23 cellular contexts compared by ENCODE assay signal in the genomic region with DNA sequence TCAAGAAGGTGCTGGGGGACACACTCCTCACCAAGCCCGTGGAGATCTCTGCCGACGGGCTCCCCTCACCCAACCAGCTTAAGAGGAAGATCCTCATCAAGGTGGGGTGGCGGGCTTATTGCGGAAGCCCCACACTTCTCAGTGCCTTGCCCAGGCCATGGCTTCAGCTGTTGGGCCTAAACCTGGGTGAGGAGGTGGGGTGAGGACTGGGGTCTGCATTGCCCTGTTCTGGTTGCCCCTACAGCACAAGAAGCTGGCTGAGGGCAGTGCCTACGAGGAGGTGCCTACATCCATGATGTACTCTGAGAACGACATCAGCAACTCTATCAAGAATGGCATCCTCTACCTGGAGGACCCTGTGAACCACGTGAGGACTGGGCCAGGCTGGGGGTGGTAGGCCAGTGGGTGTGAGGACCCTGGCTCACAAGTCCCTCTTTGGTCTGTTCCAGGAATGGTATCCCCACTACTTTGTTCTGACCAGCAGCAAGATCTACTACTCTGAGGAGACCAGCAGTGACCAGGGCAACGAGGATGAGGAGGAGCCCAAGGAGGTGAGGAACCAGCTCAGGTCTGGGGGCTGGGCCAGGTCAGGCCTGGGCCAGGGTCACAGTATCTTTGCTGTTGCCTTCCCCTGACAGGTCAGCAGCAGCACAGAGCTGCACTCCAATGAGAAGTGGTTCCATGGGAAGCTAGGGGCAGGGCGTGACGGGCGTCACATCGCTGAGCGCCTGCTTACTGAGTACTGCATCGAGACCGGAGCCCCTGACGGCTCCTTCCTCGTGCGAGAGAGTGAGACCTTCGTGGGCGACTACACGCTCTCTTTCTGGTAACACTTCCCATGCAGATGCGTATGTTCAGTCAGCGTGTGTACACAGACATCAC. TPM values are rescaled to one million over a fixed set of nuclear protein-coding genes. Genes with fewer than 3 reads are reported as not detected.
A peak's percentile ranks its signal among the peaks of the same experiment; 100 is the strongest.
DNase-seq lines count a peak whose midpoint lies in the region; ATAC-seq, FAIRE-seq and TF ChIP-seq lines count a peak whose summit lies in the region.
"Had no signal": no experiment of that assay in that cellular context is flagged by ENCODE, and none has a peak within 500 bp of the region (broad histone marks: within the 10 kb centered on the region; RNA-seq: fewer than 3 reads in every experiment).

No MANE protein-coding gene starts in this region.

- H3K4me1 ChIP-seq in kidney (ENCODE audit: control insufficient read depth in 1 of 2, insufficient read depth in 1 of 2, low read depth in 1 of 2, low read length in 2 of 2), result no peaks in the 10 kb centered on the region

- no peaks in the 10 kb centered on the region for H3K9me3 ChIP-seq in kidney (ENCODE audit: control insufficient read depth in 1 of 2, low read length in 2 of 2)
- H3K9me3 ChIP-seq: lower lobe of right lung, testis had no signal

- DNase-seq in natural killer cell treated with Interleukin-12 subunit alpha and Interleukin-12 subunit beta and Interleukin-15 and Interleukin-18, amount 100 ng/mL, for 72 hours (ENCODE audit: low spot score), result peak; percentile 38
- DNase-seq in natural killer cell (no peak), kidney (peak; percentile 43), NAMALWA (ENCODE audit: low spot score) (no peak)
- DNase-seq in activated naive CD8-positive, alpha-beta T cell treated with anti-CD3 and anti-CD28 coated beads, Interleukin-2, amount 50 U/mL, for 24 hours, result no peak
- DNase-seq: activated CD4-positive, alpha-beta T cell treated with anti-CD3 and anti-CD28 coated beads for 4 hours; activated CD8-positive, alpha-beta memory T cell treated with anti-CD3 and anti-CD28 coated beads, Interleukin-2, amount 50 U/mL, for 48 hours; activated naive CD4-positive, alpha-beta T cell treated with anti-CD3 and anti-CD28 coated beads, Interleukin-2, amount 50 U/mL, for 16 hours; C1 segment of cervical spinal cord; cortex of kidney; DMS 273 treated with DMSO at 0.1 percent for 48 hours; HFFc6; immature natural killer cell; lower lobe of right lung; NCI-H1436; NCI-H524 treated with DMSO at 0.1 percent for 48 hours; stimulated activated CD4-positive, alpha-beta T cell treated with anti-CD3 and anti-CD28 coated beads, Interleukin-15, amount 100 ng/mL, for 24 hours; testis had no signal

- H3K9ac ChIP-seq in kidney (ENCODE audit: low read length in 2 of 2), result no peak overlapping the region

- ATAC-seq in natural killer cell treated with Interleukin-12 subunit alpha and Interleukin-12 subunit beta and Interleukin-15 and Interleukin-18, amount 100 ng/mL, for 72 hours, result no peak
- no peak for ATAC-seq in natural killer cell
- ATAC-seq in activated naive CD8-positive, alpha-beta T cell treated with anti-CD3 and anti-CD28 coated beads, Interleukin-2, amount 50 U/mL, for 24 hours, result no peak
- ATAC-seq in HG03025 (IDR thresholded peaks at IDR 0.05; ENCODE audit: low FRiP score, unreplicated experiment), result no peak
- no peak for ATAC-seq in GM19035 (IDR thresholded peaks at IDR 0.05; ENCODE audit: unreplicated experiment)
- ATAC-seq in GM18861 (IDR thresholded peaks at IDR 0.05; ENCODE audit: unreplicated experiment), result no peak
- ATAC-seq: lower lobe of right lung, right cardiac atrium had no signal

- no peak overlapping the region for H3K4me3 Mint-ChIP-seq in natural killer cell treated with Interleukin-12 subunit alpha and Interleukin-12 subunit beta and Interleukin-15 and Interleukin-18, amount 100 ng/mL, for 72 hours
- no peak overlapping the region for H3K4me3 Mint-ChIP-seq in natural killer cell
- no peak overlapping the region for H3K4me3 Mint-ChIP-seq in activated naive CD8-positive, alpha-beta T cell treated with anti-CD3 and anti-CD28 coated beads, Interleukin-2, amount 50 U/mL, for 24 hours
- H3K4me3 Mint-ChIP-seq: HFFc6, immature natural killer cell had no signal

- H3K9me3 Mint-ChIP-seq in natural killer cell treated with Interleukin-12 subunit alpha and Interleukin-12 subunit beta and Interleukin-15 and Interleukin-18, amount 100 ng/mL, for 72 hours, result no peaks in the 10 kb centered on the region
- H3K9me3 Mint-ChIP-seq in natural killer cell, result no peaks in the 10 kb centered on the region
- H3K9me3 Mint-ChIP-seq in activated naive CD8-positive, alpha-beta T cell treated with anti-CD3 and anti-CD28 coated beads, Interleukin-2, amount 50 U/mL, for 24 hours, result no peaks in the 10 kb centered on the region
- H3K9me3 Mint-ChIP-seq: HFFc6, immature natural killer cell had no signal

- FAIRE-seq in kidney (lab: Jason Lieb, UNC), result no peak
- FAIRE-seq: endothelial cell of umbilical vein had no signal

- intact Hi-C loops in natural killer cell (cut with micrococcal nuclease) (no loop called here), kidney (cut with DNase I) (no loop called here)

- H3K27ac Mint-ChIP-seq in natural killer cell treated with Interleukin-12 subunit alpha and Interleukin-12 subunit beta and Interleukin-15 and Interleukin-18, amount 100 ng/mL, for 72 hours, result no peak overlapping the region
- H3K27ac Mint-ChIP-seq in natural killer cell, result no peak overlapping the region
- H3K27ac Mint-ChIP-seq in activated naive CD8-positive, alpha-beta T cell treated with anti-CD3 and anti-CD28 coated beads, Interleukin-2, amount 50 U/mL, for 24 hours, result peak overlapping the region; percentile 59

- H3K4me3 ChIP-seq in kidney (ENCODE audit: low read length in 2 of 2), result no peak overlapping the region
- H3K4me3 ChIP-seq: lower lobe of right lung, testis had no signal

- H3K4me1 Mint-ChIP-seq in natural killer cell treated with Interleukin-12 subunit alpha and Interleukin-12 subunit beta and Interleukin-15 and Interleukin-18, amount 100 ng/mL, for 72 hours (ENCODE audit: low read depth in 2 of 2), result peaks cover 34 to 43% of the 10 kb centered on the region in 2 donors
- H3K4me1 Mint-ChIP-seq in natural killer cell, result peaks cover 41 to 43% of the 10 kb centered on the region in 2 donors
- peaks cover 41% of the 10 kb centered on the region for H3K4me1 Mint-ChIP-seq in activated naive CD8-positive, alpha-beta T cell treated with anti-CD3 and anti-CD28 coated beads, Interleukin-2, amount 50 U/mL, for 24 hours

- peaks cover 0 to 2% of the 10 kb centered on the region in 2 donors for H3K27me3 Mint-ChIP-seq in natural killer cell treated with Interleukin-12 subunit alpha and Interleukin-12 subunit beta and Interleukin-15 and Interleukin-18, amount 100 ng/mL, for 72 hours
- peaks cover 0 to 5% of the 10 kb centered on the region in 2 donors for H3K27me3 Mint-ChIP-seq in natural killer cell (ENCODE audit: low read depth in 2 of 2)
- H3K27me3 Mint-ChIP-seq in activated naive CD8-positive, alpha-beta T cell treated with anti-CD3 and anti-CD28 coated beads, Interleukin-2, amount 50 U/mL, for 24 hours, result peaks cover 2% of the 10 kb centered on the region

- no peak overlapping the region for H3K27ac ChIP-seq in kidney (ENCODE audit: low read depth in 2 of 2, low read length in 2 of 2)
- H3K27ac ChIP-seq: lower lobe of right lung, testis had no signal

- H3K36me3 Mint-ChIP-seq in natural killer cell treated with Interleukin-12 subunit alpha and Interleukin-12 subunit beta and Interleukin-15 and Interleukin-18, amount 100 ng/mL, for 72 hours, result peaks cover 22% of the 10 kb centered on the region
- H3K36me3 Mint-ChIP-seq in natural killer cell, result peaks cover 26% of the 10 kb centered on the region
- peaks cover 70% of the 10 kb centered on the region for H3K36me3 Mint-ChIP-seq in activated naive CD8-positive, alpha-beta T cell treated with anti-CD3 and anti-CD28 coated beads, Interleukin-2, amount 50 U/mL, for 24 hours (ENCODE audit: low read depth)

- TF ChIP-seq CTCF in natural killer cell (IDR thresholded peaks at IDR 0.05) (no peak), kidney (IDR thresholded peaks at IDR 0.05; ENCODE audit: borderline replicate concordance, extremely low read depth, insufficient read depth) (no peak)

- peaks cover 54 to 67% of the 10 kb centered on the region in 2 donors for H3K36me3 ChIP-seq in kidney (ENCODE audit: control insufficient read depth in 1 of 2, insufficient read depth in 2 of 2, low read length in 2 of 2)

RNA-seq across cellular contexts. Expression of a gene that starts 27.9 kb away (rescaled TPM):
- 100 to 1,000 TPM in 1 of 2 donors, 10 to 100 TPM in 1; 54.6 to 114 TPM for total RNA-seq in natural killer cell treated with Interleukin-12 subunit alpha and Interleukin-12 subunit beta and Interleukin-15 and Interleukin-18, amount 100 ng/mL, for 72 hours
- 100 to 1,000 TPM; 199 to 242 (median 236) TPM for total RNA-seq in natural killer cell
- total RNA-seq in kidney, result 117 TPM
- polyA plus RNA-seq in kidney (ENCODE audit: insufficient read depth, low read depth, low replicate concordance), result 12.5 TPM

Comparison
In these comparisons a context has a peak if more than half of its experiments do, and no peak if none do; other contexts are left out.
1. DNase-seq: peak in natural killer cell treated with Interleukin-12 subunit alpha and Interleukin-12 subunit beta and Interleukin-15 and Interleukin-18, amount 100 ng/mL, for 72 hours (single experiment) and kidney (single experiment); none in natural killer cell (single experiment), activated naive CD8-positive, alpha-beta T cell treated with anti-CD3 and anti-CD28 coated beads, Interleukin-2, amount 50 U/mL, for 24 hours (single experiment) and NAMALWA (single experiment).